ENCODE assay signal across 8 cellular contexts in genomic region chr2:23375448-23375847, GRCh38. TPM values are rescaled to one million over a fixed set of nuclear protein-coding genes. Genes with fewer than 3 reads are reported as not detected.
DNase-seq lines count a peak whose midpoint lies in the region; ATAC-seq and TF ChIP-seq lines count a peak whose summit lies in the region.

No MANE protein-coding gene starts in this region.

- H3K4me1 ChIP-seq in Karpas-422 (ENCODE audit: low read length) (peaks cover 60% of the 10 kb centered on the region), suprapubic skin (peaks cover 2% of the 10 kb centered on the region)

- WGBS in suprapubic skin, result 79% methylated on average over 3 of the region's 3 CpGs

- no peaks in the 10 kb centered on the region for H3K79me2 ChIP-seq in Karpas-422 (ENCODE audit: low read length)

- H3K9me3 ChIP-seq in Karpas-422 (ENCODE audit: low read length) (no peaks in the 10 kb centered on the region), suprapubic skin (no peaks in the 10 kb centered on the region)

- DNase-seq in EL, result peak; percentile 20
- peak; percentile 83 for DNase-seq in Karpas-422
- DNase-seq in choroid plexus epithelial cell (ENCODE audit: low read depth), result peak; percentile 51
- DNase-seq in activated CD4-positive, CD25-positive, alpha-beta regulatory T cell treated with anti-CD3 and anti-CD28 coated beads, Interleukin-2, amount 50 U/mL, for 72 hours, result no peak
- DNase-seq in NCI-H1092 treated with DMSO at 0.1 percent for 48 hours (lab: John Stamatoyannopoulos, UW), result no peak
- DNase-seq in suprapubic skin (ENCODE audit: low spot score in 2 of 2), result no peak
- DNase-seq in medulla oblongata (ENCODE audit: extremely low spot score), result no peak

- H4K20me1 ChIP-seq in Karpas-422 (ENCODE audit: insufficient read depth, low read depth, low read length), result no peaks in the 10 kb centered on the region

- H3K27ac ChIP-seq in Karpas-422 (ENCODE audit: low read length), result no peak overlapping the region
- no peak overlapping the region for H3K27ac ChIP-seq in suprapubic skin

- TF ChIP-seq CTCF in choroid plexus epithelial cell (conservative IDR thresholded peaks at IDR 0.05; ENCODE audit: low read depth, low read length) (no peak), suprapubic skin (IDR thresholded peaks at IDR 0.05) (no peak)

- H3K27me3 ChIP-seq in Karpas-422 (ENCODE audit: low read length) (no peaks in the 10 kb centered on the region), suprapubic skin (no peaks in the 10 kb centered on the region)

- ATAC-seq in GM21515 (IDR thresholded peaks at IDR 0.05; ENCODE audit: unreplicated experiment), result peak; percentile 63

- TF ChIP-seq POLR2A in suprapubic skin (IDR thresholded peaks at IDR 0.05), result no peak

- no peaks in the 10 kb centered on the region for H3K36me3 ChIP-seq in Karpas-422 (ENCODE audit: insufficient read depth, low read length)
- no peaks in the 10 kb centered on the region for H3K36me3 ChIP-seq in suprapubic skin

- TF ChIP-seq EP300 in suprapubic skin (IDR thresholded peaks at IDR 0.05), result no peak

- H3K4me3 ChIP-seq in Karpas-422 (ENCODE audit: low read length) (peak overlapping the region; percentile 27; the same call in 1 of the 2 replicates), choroid plexus epithelial cell (ENCODE audit: low read depth, low read length) (no peak overlapping the region), suprapubic skin (no peak overlapping the region)

- peak overlapping the region; percentile 40 for H3K4me2 ChIP-seq in Karpas-422 (ENCODE audit: low read depth, low read length, poor library complexity, severe bottlenecking)

- H3K9me2 ChIP-seq in Karpas-422 (replicated peaks; ENCODE audit: insufficient read depth, low read length), result no peaks in the 10 kb centered on the region

- H2AFZ ChIP-seq in Karpas-422 (ENCODE audit: low read length), result no peak overlapping the region; the same call in 1 of the 2 replicates

- no peak overlapping the region for H3K9ac ChIP-seq in Karpas-422 (ENCODE audit: low read length)

RNA-seq across cellular contexts. Expression of gene KLHL29, which starts 9.5 kb away (rescaled TPM):
- total RNA-seq in Karpas-422 (2014; rRNA removed; shearing (Covaris generic); ENCODE audit: low replicate concordance), result 3.2 and 3.8 TPM in 2 replicates
- 10 to 100 TPM; 17.1 to 30.8 (median 20.7) TPM for total RNA-seq in suprapubic skin

Comparison
In these comparisons a context has a peak if more than half of its experiments do, and no peak if none do; other contexts are left out.
1. DNase-seq: peak in EL (single experiment), Karpas-422 (single experiment) and choroid plexus epithelial cell (single experiment); none in activated CD4-positive, CD25-positive, alpha-beta regulatory T cell treated with anti-CD3 and anti-CD28 coated beads, Interleukin-2, amount 50 U/mL, for 72 hours (single experiment), NCI-H1092 treated with DMSO at 0.1 percent for 48 hours (single experiment), suprapubic skin (0 of 2) and medulla oblongata (single experiment).